In genomic region chr6:149233056-149233715, GRCh38 we compare ENCODE assay signal across 8 cellular contexts.
DNase-seq lines count a peak whose midpoint lies in the region; ATAC-seq and TF ChIP-seq lines count a peak whose summit lies in the region.

No MANE protein-coding gene starts in this region.

- peaks cover 7% of the 10 kb centered on the region for H3K9me3 Mint-ChIP-seq in activated T-helper 1 cell treated with anti-CD3 and anti-CD28 coated beads, Interleukin-12 subunit alpha, Interleukin-12 subunit beta, Interleukin-2, Interleukin-4 antibody, amounts not matched to agents 30 ng/mL and 10 ng/mL and 1 ng/mL, durations not matched to agents 14 hours and 24 hours and 36 hours

- H4K20me1 ChIP-seq in hepatocyte (ENCODE audit: insufficient read depth, poor library complexity, severe bottlenecking): no peaks in the 10 kb centered on the region

- H3K4me3 ChIP-seq in hepatocyte (no peak overlapping the region), thymus (ENCODE audit: low read length) (no peak overlapping the region)

- ATAC-seq in HG03135 (IDR thresholded peaks at IDR 0.05; ENCODE audit: unreplicated experiment): no peak

- H3K9me3 ChIP-seq in hepatocyte (ENCODE audit: low read depth) (no peaks in the 10 kb centered on the region), thymus (ENCODE audit: control insufficient read depth) (no peaks in the 10 kb centered on the region)

- H2AFZ ChIP-seq in hepatocyte: no peak overlapping the region

- H3K27me3 ChIP-seq in hepatocyte (no peaks in the 10 kb centered on the region), thymus (ENCODE audit: control insufficient read depth, insufficient read depth) (no peaks in the 10 kb centered on the region)

- TF ChIP-seq CTCF in hepatocyte (IDR thresholded peaks at IDR 0.05; ENCODE audit: poor library complexity): no peak

- no peaks in the 10 kb centered on the region for H3K9me2 ChIP-seq in hepatocyte (replicated peaks; ENCODE audit: insufficient read depth)

- peaks cover 29% of the 10 kb centered on the region for H3K36me3 Mint-ChIP-seq in activated T-helper 1 cell treated with anti-CD3 and anti-CD28 coated beads, Interleukin-12 subunit alpha, Interleukin-12 subunit beta, Interleukin-2, Interleukin-4 antibody, amounts not matched to agents 30 ng/mL and 10 ng/mL and 1 ng/mL, durations not matched to agents 14 hours and 24 hours and 36 hours (ENCODE audit: low read depth)

- DNase-seq in COLO829 (ENCODE audit: low spot score) (peak; percentile 80), NCI-H2196 treated with DMSO at 0.1 percent for 48 hours (lab: John Stamatoyannopoulos, UW; ENCODE audit: unreplicated experiment) (peak; percentile 56), hepatocyte (ENCODE audit: low spot score) (peak; percentile 38), SIG-M5 (lab: John Stamatoyannopoulos, UW) (no peak), NOMO-1 treated with dmso at 0.1 percent for 144 hours (lab: John Stamatoyannopoulos, UW; ENCODE audit: unreplicated experiment) (no peak)
- peak; percentile 47 for DNase-seq in activated T-helper 1 cell treated with anti-CD3 and anti-CD28 coated beads, Interleukin-12 subunit alpha, Interleukin-12 subunit beta, Interleukin-2, Interleukin-4 antibody, amounts not matched to agents 30 ng/mL and 10 ng/mL and 1 ng/mL, durations not matched to agents 14 hours and 24 hours and 36 hours (ENCODE audit: low spot score)

- H3K4me1 Mint-ChIP-seq in activated T-helper 1 cell treated with anti-CD3 and anti-CD28 coated beads, Interleukin-12 subunit alpha, Interleukin-12 subunit beta, Interleukin-2, Interleukin-4 antibody, amounts not matched to agents 30 ng/mL and 10 ng/mL and 1 ng/mL, durations not matched to agents 14 hours and 24 hours and 36 hours (ENCODE audit: low read depth): peaks cover 70% of the 10 kb centered on the region

- H3K4me1 ChIP-seq in hepatocyte (ENCODE audit: insufficient read depth): peaks cover 14% of the 10 kb centered on the region
- H3K4me1 ChIP-seq in thymus (ENCODE audit: control insufficient read depth, insufficient read depth, low read length): peaks cover 7% of the 10 kb centered on the region

- intact Hi-C loops in activated T-helper 1 cell treated with anti-CD3 and anti-CD28 coated beads, Interleukin-12 subunit alpha, Interleukin-12 subunit beta, Interleukin-2, Interleukin-4 antibody, amounts not matched to agents 30 ng/mL and 10 ng/mL and 1 ng/mL, durations not matched to agents 14 hours and 24 hours and 36 hours (cut with micrococcal nuclease): loop anchor here (5.0 kb wide), 2 partner anchors 159 to 769 kb away; no protein-coding TSS in a partner anchor

- WGBS in hepatocyte (ENCODE audit: low lambda C conversion rate, missing lambda C conversion rate): 84% methylated on average over 7 of the region's 7 CpGs
- WGBS in thymus: 86% methylated on average over 7 of the region's 7 CpGs

- no peaks in the 10 kb centered on the region for H3K79me2 ChIP-seq in hepatocyte

- H3K4me2 ChIP-seq in hepatocyte: no peak overlapping the region

- H3K4me3 Mint-ChIP-seq in activated T-helper 1 cell treated with anti-CD3 and anti-CD28 coated beads, Interleukin-12 subunit alpha, Interleukin-12 subunit beta, Interleukin-2, Interleukin-4 antibody, amounts not matched to agents 30 ng/mL and 10 ng/mL and 1 ng/mL, durations not matched to agents 14 hours and 24 hours and 36 hours: peak overlapping the region; percentile 75

- H3K27ac Mint-ChIP-seq in activated T-helper 1 cell treated with anti-CD3 and anti-CD28 coated beads, Interleukin-12 subunit alpha, Interleukin-12 subunit beta, Interleukin-2, Interleukin-4 antibody, amounts not matched to agents 30 ng/mL and 10 ng/mL and 1 ng/mL, durations not matched to agents 14 hours and 24 hours and 36 hours: peak overlapping the region; percentile 97

- H3K36me3 ChIP-seq in hepatocyte (replicated peaks; ENCODE audit: insufficient read depth, low read depth) (no peaks in the 10 kb centered on the region), thymus (ENCODE audit: control insufficient read depth, insufficient read depth) (no peaks in the 10 kb centered on the region)

- H3K27ac ChIP-seq in hepatocyte (peak overlapping the region; percentile 61), thymus (ENCODE audit: low read depth) (peak overlapping the region; percentile 52)

- no peaks in the 10 kb centered on the region for H3K27me3 Mint-ChIP-seq in activated T-helper 1 cell treated with anti-CD3 and anti-CD28 coated beads, Interleukin-12 subunit alpha, Interleukin-12 subunit beta, Interleukin-2, Interleukin-4 antibody, amounts not matched to agents 30 ng/mL and 10 ng/mL and 1 ng/mL, durations not matched to agents 14 hours and 24 hours and 36 hours (ENCODE audit: insufficient read depth)

Comparison
In these comparisons a context has a peak if more than half of its experiments do, and no peak if none do; other contexts are left out.
1. DNase-seq: peak in COLO829 (single experiment), NCI-H2196 treated with DMSO at 0.1 percent for 48 hours (single experiment), activated T-helper 1 cell treated with anti-CD3 and anti-CD28 coated beads, Interleukin-12 subunit alpha, Interleukin-12 subunit beta, Interleukin-2, Interleukin-4 antibody, amounts not matched to agents 30 ng/mL and 10 ng/mL and 1 ng/mL, durations not matched to agents 14 hours and 24 hours and 36 hours (single experiment) and hepatocyte (single experiment); none in SIG-M5 (single experiment) and NOMO-1 treated with dmso at 0.1 percent for 144 hours (single experiment).